ENCODE assay signal across 16 cellular contexts in the genomic region with DNA sequence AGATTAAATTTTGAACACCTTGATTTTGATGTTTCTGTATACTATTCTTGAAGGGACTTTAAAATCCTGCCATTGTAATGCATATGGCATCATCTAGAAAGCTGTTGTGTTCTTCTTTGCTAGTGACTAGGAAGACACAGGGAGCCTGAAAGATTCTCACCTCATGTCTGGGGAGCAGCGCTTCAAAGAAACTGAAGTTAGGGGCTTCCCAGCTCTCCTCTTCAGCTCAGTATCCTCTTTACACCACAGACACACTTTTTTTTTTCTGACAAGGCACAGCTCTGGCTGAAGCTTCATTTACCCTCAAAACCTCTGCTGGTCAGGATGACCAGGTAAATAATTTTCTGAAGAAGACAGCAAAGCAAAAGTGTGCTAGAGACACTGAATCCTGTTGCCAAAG.
DNase-seq lines count a peak whose midpoint lies in the region; ATAC-seq and TF ChIP-seq lines count a peak whose summit lies in the region.
"Had no signal": no experiment of that assay in that cellular context is flagged by ENCODE, and none has a peak within 500 bp of the region (broad histone marks: within the 10 kb centered on the region; RNA-seq: fewer than 3 reads in every experiment).

No MANE protein-coding gene starts in this region.

- H3K9me3 Mint-ChIP-seq in GM23338 = no peaks in the 10 kb centered on the region
- peaks cover 10% of the 10 kb centered on the region for H3K9me3 Mint-ChIP-seq in WTC11
- H3K9me3 Mint-ChIP-seq: CD8-positive, alpha-beta T cell had no signal

- DNase-seq in GM23338 (ENCODE audit: low spot score) (peak; percentile 21), WTC11 (ENCODE audit: low spot score) (no peak), iPS-NIHi7 (ENCODE audit: extremely low spot score) (peak; percentile 17), mesenteric fat pad (ENCODE audit: low spot score) (no peak), AG20443 (ENCODE audit: low spot score) (no peak), NCI-H2196 (lab: John Stamatoyannopoulos, UW; ENCODE audit: unreplicated experiment) (no peak)
- DNase-seq: BE2C; CD8-positive, alpha-beta T cell; COR-L47; DMS153; DMS79 treated with DMSO at 0.1 percent for 48 hours; GDM1 had no signal

- no peaks in the 10 kb centered on the region for H3K27me3 Mint-ChIP-seq in GM23338 (ENCODE audit: insufficient read depth, low read depth, poor library complexity)
- H3K27me3 Mint-ChIP-seq in WTC11 (ENCODE audit: low read depth) = no peaks in the 10 kb centered on the region; the same call in 1 of the 2 replicates

- no peaks in the 10 kb centered on the region for H3K79me2 ChIP-seq in GM23338 (replicated peaks; ENCODE audit: insufficient read depth)

- H3K27me3 ChIP-seq in GM23338 (ENCODE audit: insufficient read depth) = no peaks in the 10 kb centered on the region

- 0 out of 2 replicates have a peak overlapping the region, but pooled peaks have one; percentile 0 for H2AFZ ChIP-seq in GM23338

- peak overlapping the region; percentile 22; the same call in 1 of the 2 replicates for H3K27ac Mint-ChIP-seq in GM23338
- no peak overlapping the region for H3K27ac Mint-ChIP-seq in WTC11
- H3K27ac Mint-ChIP-seq: CD8-positive, alpha-beta T cell had no signal

- ATAC-seq in GM23338 (peak; percentile 73), WTC11 (peak; percentile 70), GM18511 (IDR thresholded peaks at IDR 0.05; ENCODE audit: unreplicated experiment) (no peak)
- ATAC-seq: CD8-positive, alpha-beta T cell; K562 had no signal

- H3K4me1 Mint-ChIP-seq in GM23338 = peaks cover 10% of the 10 kb centered on the region
- H3K4me1 Mint-ChIP-seq in WTC11 = peaks cover 18% of the 10 kb centered on the region

- H3K4me3 Mint-ChIP-seq in GM23338 (no peak overlapping the region), WTC11 (no peak overlapping the region)
- H3K4me3 Mint-ChIP-seq: CD14-positive monocyte; CD8-positive, alpha-beta T cell had no signal

- no peaks in the 10 kb centered on the region for H3K4me1 ChIP-seq in GM23338 (ENCODE audit: insufficient read depth)
- H3K4me1 ChIP-seq: BE2C, HAP-1 had no signal

- no peak overlapping the region for H3K27ac ChIP-seq in GM23338 (ENCODE audit: low read depth)

- H3K36me3 Mint-ChIP-seq in GM23338 (ENCODE audit: low read depth) (0 out of 3 replicates have a peak, but pooled peaks cover 3% of the 10 kb centered on the region), WTC11 (no peaks in the 10 kb centered on the region)
- H3K36me3 Mint-ChIP-seq: CD14-positive monocyte; CD8-positive, alpha-beta T cell had no signal

- no peaks in the 10 kb centered on the region for H4K20me1 ChIP-seq in GM23338 (replicated peaks; ENCODE audit: insufficient read depth)

- H3K4me3 ChIP-seq in GM23338 = no peak overlapping the region
- H3K4me3 ChIP-seq: HAP-1, K562 had no signal

- H3K36me3 ChIP-seq in GM23338 (ENCODE audit: insufficient read depth) = no peaks in the 10 kb centered on the region
- H3K36me3 ChIP-seq: BE2C, HAP-1 had no signal

- H3K9me2 ChIP-seq in GM23338 (ENCODE audit: insufficient read depth) = peaks cover 2% of the 10 kb centered on the region; the same call in 1 of the 2 replicates

- no peak for TF ChIP-seq CTCF in GM23338 (conservative IDR thresholded peaks at IDR 0.05; ENCODE audit: low read depth in 2 of 2)
- no peak for TF ChIP-seq CTCF in WTC11 (IDR thresholded peaks at IDR 0.05)

- CTCF ChIA-PET in WTC11 (lab: Charles Lee) = no interaction called here

- POLR2A ChIA-PET in WTC11 (lab: Charles Lee) = no interaction called here

- H3K4me2 ChIP-seq in GM23338 = no peak overlapping the region

- H3F3A ChIP-seq in GM23338 (replicated peaks; ENCODE audit: low read depth) = no peaks in the 10 kb centered on the region

TF ChIP-seq in GM23338, 12 proteins besides CTCF, POLR2A, EP300 and RAD21 (continues in another document):
- TF ChIP-seq CREB1 (CRISPR knock-in tag; IDR thresholded peaks at IDR 0.05; ENCODE audit: low read depth) (no peak), STAT1 (IDR thresholded peaks at IDR 0.05; ENCODE audit: unreplicated experiment) (no peak), JUNB (IDR thresholded peaks at IDR 0.05; ENCODE audit: unreplicated experiment) (no peak), EZH2 (IDR thresholded peaks at IDR 0.05; ENCODE audit: low read depth, unreplicated experiment) (no peak)

TF ChIP-seq in WTC11, 78 proteins besides CTCF, POLR2A, EP300 and RAD21:
- no peak for TF ChIP-seq TEAD1 (CRISPR knock-in tag; IDR thresholded peaks at IDR 0.05)
- TF ChIP-seq, protein P1, sequence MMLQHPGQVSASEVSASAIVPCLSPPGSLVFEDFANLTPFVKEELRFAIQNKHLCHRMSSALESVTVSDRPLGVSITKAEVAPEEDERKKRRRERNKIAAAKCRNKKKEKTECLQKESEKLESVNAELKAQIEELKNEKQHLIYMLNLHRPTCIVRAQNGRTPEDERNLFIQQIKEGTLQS (CRISPR knock-in tag; conservative IDR thresholded peaks at IDR 0.05) = no peak
- TF ChIP-seq EMX1 (CRISPR knock-in tag; IDR thresholded peaks at IDR 0.05) = no peak
- no peak for TF ChIP-seq ZNF219 (CRISPR knock-in tag; IDR thresholded peaks at IDR 0.05; ENCODE audit: borderline replicate concordance)
- no peak for TF ChIP-seq CREM (CRISPR knock-in tag; IDR thresholded peaks at IDR 0.05)
- no peak for TF ChIP-seq TP53 (CRISPR knock-in tag; IDR thresholded peaks at IDR 0.05)
- no peak for TF ChIP-seq JAZF1 (CRISPR knock-in tag; IDR thresholded peaks at IDR 0.05)
- TF ChIP-seq NFE2L1 (CRISPR knock-in tag; IDR thresholded peaks at IDR 0.05) = no peak
- TF ChIP-seq, protein P2, sequence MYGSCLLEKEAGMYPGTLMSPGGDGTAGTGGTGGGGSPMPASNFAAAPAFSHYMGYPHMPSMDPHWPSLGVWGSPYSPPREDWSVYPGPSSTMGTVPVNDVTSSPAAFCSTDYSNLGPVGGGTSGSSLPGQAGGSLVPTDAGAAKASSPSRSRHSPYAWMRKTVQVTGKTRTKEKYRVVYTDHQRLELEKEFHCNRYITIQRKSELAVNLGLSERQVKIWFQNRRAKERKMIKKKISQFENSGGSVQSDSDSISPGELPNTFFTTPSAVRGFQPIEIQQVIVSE (CRISPR knock-in tag; IDR thresholded peaks at IDR 0.05; ENCODE audit: borderline replicate concordance) = no peak
- TF ChIP-seq, protein P3, sequence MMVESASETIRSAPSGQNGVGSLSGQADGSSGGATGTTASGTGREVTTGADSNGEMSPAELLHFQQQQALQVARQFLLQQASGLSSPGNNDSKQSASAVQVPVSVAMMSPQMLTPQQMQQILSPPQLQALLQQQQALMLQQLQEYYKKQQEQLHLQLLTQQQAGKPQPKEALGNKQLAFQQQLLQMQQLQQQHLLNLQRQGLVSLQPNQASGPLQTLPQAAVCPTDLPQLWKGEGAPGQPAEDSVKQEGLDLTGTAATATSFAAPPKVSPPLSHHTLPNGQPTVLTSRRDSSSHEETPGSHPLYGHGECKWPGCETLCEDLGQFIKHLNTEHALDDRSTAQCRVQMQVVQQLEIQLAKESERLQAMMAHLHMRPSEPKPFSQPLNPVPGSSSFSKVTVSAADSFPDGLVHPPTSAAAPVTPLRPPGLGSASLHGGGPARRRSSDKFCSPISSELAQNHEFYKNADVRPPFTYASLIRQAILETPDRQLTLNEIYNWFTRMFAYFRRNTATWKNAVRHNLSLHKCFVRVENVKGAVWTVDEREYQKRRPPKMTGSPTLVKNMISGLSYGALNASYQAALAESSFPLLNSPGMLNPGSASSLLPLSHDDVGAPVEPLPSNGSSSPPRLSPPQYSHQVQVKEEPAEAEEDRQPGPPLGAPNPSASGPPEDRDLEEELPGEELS (CRISPR knock-in tag; IDR thresholded peaks at IDR 0.05) = no peak
- TF ChIP-seq, protein P4, sequence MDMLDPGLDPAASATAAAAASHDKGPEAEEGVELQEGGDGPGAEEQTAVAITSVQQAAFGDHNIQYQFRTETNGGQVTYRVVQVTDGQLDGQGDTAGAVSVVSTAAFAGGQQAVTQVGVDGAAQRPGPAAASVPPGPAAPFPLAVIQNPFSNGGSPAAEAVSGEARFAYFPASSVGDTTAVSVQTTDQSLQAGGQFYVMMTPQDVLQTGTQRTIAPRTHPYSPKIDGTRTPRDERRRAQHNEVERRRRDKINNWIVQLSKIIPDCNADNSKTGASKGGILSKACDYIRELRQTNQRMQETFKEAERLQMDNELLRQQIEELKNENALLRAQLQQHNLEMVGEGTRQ (CRISPR knock-in tag; IDR thresholded peaks at IDR 0.05) = no peak
- TF ChIP-seq MYBL2 (CRISPR knock-in tag; IDR thresholded peaks at IDR 0.05) = no peak
- TF ChIP-seq SOX15 (CRISPR knock-in tag; IDR thresholded peaks at IDR 0.05) = no peak
- TF ChIP-seq, protein P5, sequence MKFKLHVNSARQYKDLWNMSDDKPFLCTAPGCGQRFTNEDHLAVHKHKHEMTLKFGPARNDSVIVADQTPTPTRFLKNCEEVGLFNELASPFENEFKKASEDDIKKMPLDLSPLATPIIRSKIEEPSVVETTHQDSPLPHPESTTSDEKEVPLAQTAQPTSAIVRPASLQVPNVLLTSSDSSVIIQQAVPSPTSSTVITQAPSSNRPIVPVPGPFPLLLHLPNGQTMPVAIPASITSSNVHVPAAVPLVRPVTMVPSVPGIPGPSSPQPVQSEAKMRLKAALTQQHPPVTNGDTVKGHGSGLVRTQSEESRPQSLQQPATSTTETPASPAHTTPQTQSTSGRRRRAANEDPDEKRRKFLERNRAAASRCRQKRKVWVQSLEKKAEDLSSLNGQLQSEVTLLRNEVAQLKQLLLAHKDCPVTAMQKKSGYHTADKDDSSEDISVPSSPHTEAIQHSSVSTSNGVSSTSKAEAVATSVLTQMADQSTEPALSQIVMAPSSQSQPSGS (CRISPR knock-in tag; IDR thresholded peaks at IDR 0.05; ENCODE audit: borderline replicate concordance, low read depth) = no peak

Comparison
In these comparisons a context has a peak if more than half of its experiments do, and no peak if none do; other contexts are left out.
1. DNase-seq: peak in GM23338 (single experiment) and iPS-NIHi7 (single experiment); none in WTC11 (single experiment), mesenteric fat pad (single experiment), AG20443 (single experiment) and NCI-H2196 (single experiment).